In the genomic region with DNA sequence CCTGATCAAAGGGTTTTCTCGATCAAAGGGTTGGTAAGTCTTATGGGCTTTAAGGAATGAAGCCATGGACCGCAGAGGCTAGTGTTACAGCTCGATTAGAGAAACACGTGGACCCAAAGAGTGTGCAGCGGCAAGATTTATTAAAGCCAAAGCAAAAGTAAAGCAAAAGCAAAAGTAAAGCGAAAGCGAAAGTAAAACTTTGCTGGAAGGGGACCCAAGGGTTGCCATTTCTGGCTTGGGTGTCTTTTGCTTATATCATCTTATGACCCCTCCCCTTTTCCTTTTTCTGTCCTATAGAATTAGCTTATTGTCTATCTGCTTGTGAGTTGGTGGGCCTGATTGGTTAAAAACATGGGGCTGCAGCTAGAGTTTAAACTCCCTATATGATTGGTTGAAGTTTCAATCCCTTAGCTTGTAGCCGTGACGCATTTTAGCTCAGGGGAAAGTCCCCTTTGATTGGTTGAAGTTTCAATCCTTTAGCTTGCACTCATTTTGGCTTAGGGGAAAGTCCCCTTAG, we compare ENCODE assay signal across 12 cellular contexts.
DNase-seq lines count a peak whose midpoint lies in the region; ATAC-seq and TF ChIP-seq lines count a peak whose summit lies in the region.
"Had no signal": no experiment of that assay in that cellular context is flagged by ENCODE, and none has a peak within 500 bp of the region (broad histone marks: within the 10 kb centered on the region; RNA-seq: fewer than 3 reads in every experiment).

No MANE protein-coding gene starts in this region.

- intact Hi-C loops in A673 (cut with micrococcal nuclease; ENCODE audit: unreplicated experiment): no loop called here

- no peaks in the 10 kb centered on the region for H3K36me3 ChIP-seq in A673 (ENCODE audit: insufficient read depth, low read length, poor library complexity, severe bottlenecking)

- CTCF ChIA-PET in A673 (lab: Charles Lee): no interaction called here

- H3K9me3 ChIP-seq in A673 (ENCODE audit: low read depth, low read length, poor library complexity, severe bottlenecking): peaks cover 7% of the 10 kb centered on the region

- peak; percentile 58 for ATAC-seq in HG02938 (IDR thresholded peaks at IDR 0.05; ENCODE audit: unreplicated experiment)

- BruUV-seq in A673 (replicated peaks; lab: Mats Ljungman, UMichigan): no TSS peak

- H3K4me1 ChIP-seq in A673 (ENCODE audit: insufficient read depth, low read length, poor library complexity, severe bottlenecking): no peaks in the 10 kb centered on the region

- in situ Hi-C loops in G401 (cut with HindIII; ENCODE audit: low sequenced_read_pairs): no loop called here

- no peak overlapping the region for H3K4me3 ChIP-seq in A673 (ENCODE audit: low read depth, low read length, poor library complexity, severe bottlenecking)

- POLR2A ChIA-PET in A673 (lab: Charles Lee; ENCODE audit: low non-redundant PET): no interaction called here

- H3K27me3 ChIP-seq in A673 (replicated peaks; ENCODE audit: insufficient read depth, low read depth, low read length, poor library complexity): no peaks in the 10 kb centered on the region

- H3K27ac ChIP-seq in A673 (ENCODE audit: low read depth, low read length, poor library complexity, severe bottlenecking): no peak overlapping the region
- H3K27ac ChIP-seq: RWPE1 had no signal

- DNase-seq in NCI-H146 (lab: John Stamatoyannopoulos, UW): peak; percentile 31
- no peak for DNase-seq in NCI-H146 treated with DMSO at 0.1 percent for 48 hours (lab: John Stamatoyannopoulos, UW; ENCODE audit: unreplicated experiment)
- peak; percentile 47 for DNase-seq in RPMI8226
- DNase-seq in renal cortical epithelial cell (ENCODE audit: low read depth): peak; percentile 1
- no peak for DNase-seq in A673 (ENCODE audit: low spot score)
- no peak for DNase-seq in G401 (ENCODE audit: low spot score)
- no peak for DNase-seq in activated CD4-positive, alpha-beta T cell treated with anti-CD3 and anti-CD28 coated beads, Interleukin-2, amount 50 U/mL, for 1 hour
- DNase-seq: activated T-cell treated with anti-CD3 and anti-CD28 coated beads, Interleukin-2, amount 50 U/mL, for 48 hours; islet precursor cell; stimulated activated naive CD4-positive, alpha-beta T cell treated with Interleukin-2 at 50 U/mL for 16 hours had no signal

- no peak for TF ChIP-seq CTCF in A673 (conservative IDR thresholded peaks at IDR 0.05; ENCODE audit: low read depth, low read length)

Comparison
In these comparisons a context has a peak if more than half of its experiments do, and no peak if none do; other contexts are left out.
1. DNase-seq: peak in NCI-H146 (single experiment), RPMI8226 (single experiment) and renal cortical epithelial cell (single experiment); none in NCI-H146 treated with DMSO at 0.1 percent for 48 hours (single experiment), A673 (single experiment), G401 (single experiment) and activated CD4-positive, alpha-beta T cell treated with anti-CD3 and anti-CD28 coated beads, Interleukin-2, amount 50 U/mL, for 1 hour (single experiment).